In the genomic region with DNA sequence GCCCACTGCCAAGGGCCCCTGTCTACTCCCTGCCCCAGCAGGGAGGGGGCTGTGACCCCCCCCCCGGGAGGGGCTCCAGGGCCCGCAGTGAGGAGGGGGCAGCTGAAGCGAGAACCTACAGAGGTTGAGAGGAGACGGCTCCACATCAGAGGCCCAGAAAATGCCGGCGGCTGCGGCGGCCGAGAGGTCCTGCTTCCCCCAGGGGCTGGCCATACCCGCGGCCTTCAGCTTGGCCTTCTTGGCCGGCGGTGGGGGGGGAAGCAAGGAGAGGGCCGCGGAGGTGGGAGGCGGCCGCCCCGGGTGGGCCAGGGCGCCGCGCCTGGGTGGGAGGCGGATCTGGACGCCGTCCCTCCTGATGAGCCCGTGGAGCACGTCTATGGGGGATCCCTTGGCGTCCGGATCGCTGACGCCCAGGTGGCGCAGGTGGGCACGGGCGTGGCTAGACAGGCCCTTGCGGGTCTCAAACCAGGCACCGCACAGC, we compare ENCODE assay signal across 1 cellular context.
TF ChIP-seq lines count a peak whose summit lies in the region.

No MANE protein-coding gene starts in this region.

TF ChIP-seq in K562, 482 proteins besides CTCF, POLR2A, EP300 and RAD21:
- TF ChIP-seq RBFOX2 (IDR thresholded peaks at IDR 0.05; ENCODE audit: low read depth, low read length), result 0 out of 2 replicates have a peak, but pooled peaks have one; percentile 9
- TF ChIP-seq ZNF277 (CRISPR knock-in tag; IDR thresholded peaks at IDR 0.05; ENCODE audit: borderline replicate concordance), result no peak
